Comparison of ENCODE assay signal across 8 cellular contexts in the genomic region with DNA sequence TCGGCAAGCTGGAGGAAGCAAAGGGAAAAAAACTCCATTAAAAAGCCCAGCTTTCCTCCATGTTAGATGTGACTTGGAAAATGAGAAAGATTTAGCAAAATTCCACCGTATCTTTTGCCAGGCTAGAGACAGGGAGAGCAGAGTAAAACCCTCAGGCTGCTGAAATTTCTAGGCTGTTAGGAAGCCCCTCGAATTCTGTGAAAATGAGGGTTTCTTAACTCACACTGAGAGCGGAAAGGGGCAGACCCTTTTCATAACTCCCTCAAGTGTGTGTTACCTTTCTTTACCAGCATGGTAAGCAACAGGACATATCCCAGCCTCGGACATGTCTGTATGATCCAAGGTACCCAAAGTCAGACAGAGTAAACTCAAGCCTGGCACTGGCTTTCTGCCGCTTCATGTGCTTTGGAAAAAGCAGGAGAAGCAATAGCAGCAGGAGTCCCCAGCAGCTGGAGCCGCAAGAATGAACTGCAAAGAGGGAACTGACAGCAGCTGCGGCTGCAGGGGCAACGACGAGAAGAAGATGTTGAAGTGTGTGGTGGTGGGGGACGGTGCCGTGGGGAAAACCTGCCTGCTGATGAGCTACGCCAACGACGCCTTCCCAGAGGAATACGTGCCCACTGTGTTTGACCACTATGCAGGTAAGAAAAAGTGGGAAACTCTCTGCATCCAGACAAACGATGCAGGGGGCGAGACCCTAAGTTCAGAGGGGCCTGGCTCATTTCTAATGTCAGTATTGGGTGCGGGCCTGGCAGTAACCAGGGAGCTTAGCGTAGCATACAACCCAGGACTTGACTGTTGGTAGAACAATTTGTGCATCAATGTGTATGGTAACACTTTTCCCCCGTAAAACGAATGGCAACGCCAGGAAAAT. TPM values are rescaled to one million over a fixed set of nuclear protein-coding genes. Genes with fewer than 3 reads are reported as not detected.
DNase-seq lines count a peak whose midpoint lies in the region; ATAC-seq and TF ChIP-seq lines count a peak whose summit lies in the region.

RHOJ (plus strand) TSS at position 37 of the 874 bp plus-strand sequence; CDS start at position 464, 427 bp downstream.

- H3K36me3 ChIP-seq in HUES6 (ENCODE audit: control insufficient read depth, insufficient read depth, low read length) (no peaks in the 10 kb centered on the region), body of pancreas (replicated peaks in 1 of 2; ENCODE audit: insufficient read depth in 1 of 2, low read depth in 2 of 2) (no peaks in the 10 kb centered on the region), spleen (no peaks in the 10 kb centered on the region)

- peaks cover 12% of the 10 kb centered on the region for H3K4me1 ChIP-seq in HUES6 (ENCODE audit: control insufficient read depth, insufficient read depth, low read length)
- H3K4me1 ChIP-seq in body of pancreas = peaks cover 9% of the 10 kb centered on the region
- peaks cover 0 to 21% (median 6%) of the 10 kb centered on the region in 6 donors for H3K4me1 ChIP-seq in spleen

- intact Hi-C loops in body of pancreas (cut with DNase I) (no loop called here), spleen (cut with DNase I; ENCODE audit: low total_unique reads) (no loop called here)

- H3K9ac ChIP-seq in HUES6 (ENCODE audit: low read length) = no peak within 1 kb of the TSS

- H3K27me3 ChIP-seq in HUES6 (ENCODE audit: control insufficient read depth, insufficient read depth, low read length) (no peaks in the 10 kb centered on the region), body of pancreas (no peaks in the 10 kb centered on the region), spleen (replicated peaks in 1 of 7) (peaks cover 0 to 25% (median 0%) of the 10 kb centered on the region in 7 donors)

- no peak within 1 kb of the TSS; the same call in 1 of the 2 replicates for H3K27ac ChIP-seq in HUES6 (ENCODE audit: low read depth, low read length)
- H3K27ac ChIP-seq in body of pancreas = peak within 1 kb of the TSS; percentile 21 to 81 (median 66)
- peak within 1 kb of the TSS; percentile 74 to 92 (median 84) for H3K27ac ChIP-seq in spleen

- TF ChIP-seq CTCF in body of pancreas (IDR thresholded peaks at IDR 0.05) (no peak), spleen (IDR thresholded peaks at IDR 0.05 in 8 of 11, conservative IDR thresholded peaks at IDR 0.05 in 3 of 11) (no peak)

- no peaks in the 10 kb centered on the region for H3K9me3 ChIP-seq in HUES6 (ENCODE audit: control insufficient read depth, insufficient read depth, low read depth, low read length)
- H3K9me3 ChIP-seq in body of pancreas = no peaks in the 10 kb centered on the region
- H3K9me3 ChIP-seq in spleen = no peaks in the 10 kb centered on the region

- DNase-seq in body of pancreas (peak in 2 of 4 donors; percentile 7 to 13), iPS-NIHi7 (ENCODE audit: extremely low spot score) (peak; percentile 30), spleen (peak; percentile 66), NCI-H510A (lab: John Stamatoyannopoulos, UW) (no peak), germinal center (ENCODE audit: low spot score) (no peak), HT-29 (ENCODE audit: low spot score) (no peak)
- no peak for DNase-seq in NK-92 treated with Interleukin-12 subunit alpha and Interleukin-12 subunit beta, amount 100 ng/mL, for 24 hours (lab: John Stamatoyannopoulos, UW)

- TF ChIP-seq POLR2A in body of pancreas (IDR thresholded peaks at IDR 0.05) (no peak), spleen (IDR thresholded peaks at IDR 0.05) (peak in 1 of 3 donors; percentile 57)

- 36 to 51% methylated on average over 23 of the region's 23 CpGs for WGBS in body of pancreas, 2 donors
- 18 to 43% (median 22%) methylated on average over 23 of the region's 23 CpGs for WGBS in spleen, 5 donors

- H3K4me3 ChIP-seq in HUES6 (ENCODE audit: low read depth, low read length) (peak within 1 kb of the TSS; percentile 37), body of pancreas (no peak within 1 kb of the TSS), spleen (peak within 1 kb of the TSS; percentile 22 to 69 (median 42))

- peak; percentile 19 for ATAC-seq in body of pancreas

RNA-seq across cellular contexts. Expression of gene RHOJ, which starts in this region (rescaled TPM):
- total RNA-seq in body of pancreas = 1 to 10 TPM; 4.2 to 7.3 TPM
- total RNA-seq in spleen = 10 to 100 TPM in 6 of 7 donors, 1 to 10 TPM in 1; 8.3 to 26.3 (median 21.2) TPM
- 10 to 100 TPM in 1 of 3 donors, 1 to 10 TPM in 2; 5.5 to 11.1 (median 9.0) TPM for polyA plus RNA-seq in spleen
- not detected in 2 replicates for total RNA-seq in HT-29 (2014; rRNA removed; shearing (Covaris generic))

Comparison
In these comparisons a context has a peak if more than half of its experiments do, and no peak if none do; other contexts are left out.
1. H3K4me3 ChIP-seq: peak in HUES6 (single experiment) and spleen (8 of 8); none in body of pancreas (0 of 2).
2. DNase-seq: peak in iPS-NIHi7 (single experiment) and spleen (single experiment); none in NCI-H510A (single experiment), NK-92 treated with Interleukin-12 subunit alpha and Interleukin-12 subunit beta, amount 100 ng/mL, for 24 hours (single experiment), germinal center (single experiment) and HT-29 (single experiment).